Comparison of ENCODE assay signal across 20 cellular contexts in the genomic region with DNA sequence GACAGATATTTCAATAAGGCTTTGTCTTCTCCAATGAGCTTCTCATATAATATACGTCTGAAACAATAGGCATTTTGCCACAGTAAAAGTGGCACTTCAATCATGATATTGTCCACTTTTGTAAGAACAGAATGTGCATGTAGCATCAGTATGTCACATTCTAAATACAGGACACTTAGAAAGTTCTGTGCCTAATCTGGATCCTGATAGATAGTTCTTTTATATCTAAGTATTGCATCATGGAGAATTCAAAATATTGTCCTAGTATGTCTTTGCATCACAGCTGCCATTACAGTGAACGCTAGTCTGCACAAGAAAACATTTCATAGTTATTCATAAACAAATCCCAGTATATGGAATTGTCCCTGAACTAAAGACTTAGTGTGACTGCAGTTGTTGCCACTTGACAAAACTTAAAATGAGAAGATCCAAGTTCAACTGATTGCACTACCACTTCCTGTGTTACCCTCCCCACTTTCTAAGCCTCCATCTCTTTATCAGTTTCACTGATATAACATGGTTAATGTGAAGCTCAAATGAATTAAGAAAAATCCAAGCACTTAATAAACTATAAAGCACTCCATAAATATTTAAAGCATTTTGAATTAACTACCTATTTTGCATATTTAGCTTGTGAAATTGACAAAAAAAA.
"Had no signal": no experiment of that assay in that cellular context is flagged by ENCODE, and none has a peak within 500 bp of the region (broad histone marks: within the 10 kb centered on the region; RNA-seq: fewer than 3 reads in every experiment).

No MANE protein-coding gene starts in this region.

- H3K9me3 Mint-ChIP-seq: activated CD4-positive, alpha-beta memory T cell treated with anti-CD3 and anti-CD28 coated beads, Interleukin-2, amount 10 ng/mL, durations not matched to agents 7 days and 5 days; neural progenitor cell; stimulated activated memory B cell treated with anti-CD40 and anti-IgM and Interleukin-4, amounts not matched to agents 10 μg/mL and 1 μg/mL and 100 μg/mL, for 72 hours; T-cell had no signal

- H3K4me1 ChIP-seq: body of pancreas, neural progenitor cell, uterus had no signal

- H3K4me3 Mint-ChIP-seq: activated CD4-positive, alpha-beta memory T cell treated with anti-CD3 and anti-CD28 coated beads, Interleukin-2, amount 10 ng/mL, durations not matched to agents 7 days and 5 days; activated naive CD8-positive, alpha-beta T cell; neural progenitor cell; stimulated activated memory B cell treated with anti-CD40 and anti-IgM and Interleukin-4, amounts not matched to agents 10 μg/mL and 1 μg/mL and 100 μg/mL, for 72 hours; T-cell had no signal

- H3K36me3 ChIP-seq: neural progenitor cell, ovary, uterus had no signal

- FAIRE-seq: endothelial cell of umbilical vein had no signal

- ATAC-seq: body of pancreas; stimulated activated memory B cell treated with anti-CD40 and anti-IgM and Interleukin-4, amounts not matched to agents 10 μg/mL and 1 μg/mL and 100 μg/mL, for 72 hours; T-cell had no signal

- H3K27ac ChIP-seq: body of pancreas, coronary artery, esophagus squamous epithelium, neural progenitor cell, ovary, tibial artery, uterus had no signal

- H3K27me3 Mint-ChIP-seq: activated CD4-positive, alpha-beta memory T cell treated with anti-CD3 and anti-CD28 coated beads, Interleukin-2, amount 10 ng/mL, durations not matched to agents 7 days and 5 days; activated naive CD8-positive, alpha-beta T cell; stimulated activated memory B cell treated with anti-CD40 and anti-IgM and Interleukin-4, amounts not matched to agents 10 μg/mL and 1 μg/mL and 100 μg/mL, for 72 hours; T-cell had no signal

- H3K27ac Mint-ChIP-seq: activated CD4-positive, alpha-beta memory T cell treated with anti-CD3 and anti-CD28 coated beads, Interleukin-2, amount 10 ng/mL, durations not matched to agents 7 days and 5 days; activated naive CD8-positive, alpha-beta T cell; neural progenitor cell; stimulated activated memory B cell treated with anti-CD40 and anti-IgM and Interleukin-4, amounts not matched to agents 10 μg/mL and 1 μg/mL and 100 μg/mL, for 72 hours; T-cell had no signal

- H3K9me3 ChIP-seq: body of pancreas, esophagus squamous epithelium, ovary, tibial artery, uterus had no signal

- H3K27me3 ChIP-seq: body of pancreas, esophagus squamous epithelium, neural progenitor cell, ovary, tibial artery, uterus had no signal

- DNase-seq: activated CD4-positive, alpha-beta memory T cell treated with anti-CD3 and anti-CD28 coated beads, Interleukin-2, amount 10 ng/mL, durations not matched to agents 7 days and 5 days; activated CD4-positive, alpha-beta T cell treated with anti-CD3 and anti-CD28 coated beads for 4 hours; activated CD8-positive, alpha-beta memory T cell treated with anti-CD3 and anti-CD28 coated beads, Interleukin-2, amount 50 U/mL, for 4 hours; activated gamma-delta T cell; activated T-cell treated with anti-CD3 and anti-CD28 coated beads, Interleukin-2, amount 50 U/mL, for 48 hours; amniotic stem cell; body of pancreas; central memory CD4-positive, alpha-beta T cell; esophagus squamous epithelium; hypothalamus; ovary; T-cell; T1000; tibial artery; uterus had no signal

- H3K9ac ChIP-seq: neural progenitor cell had no signal

- H3K4me3 ChIP-seq: coronary artery, esophagus squamous epithelium, neural progenitor cell, ovary, tibial artery, uterus had no signal

- H3K4me1 Mint-ChIP-seq: neural progenitor cell had no signal
